22 cellular contexts compared by ENCODE assay signal in genomic region chr19:58469241-58470013, GRCh38. TPM values are rescaled to one million over a fixed set of nuclear protein-coding genes. Genes with fewer than 3 reads are reported as not detected.
A peak's percentile ranks its signal among the peaks of the same experiment; 100 is the strongest.
DNase-seq lines count a peak whose midpoint lies in the region; ATAC-seq and TF ChIP-seq lines count a peak whose summit lies in the region.
"Had no signal": no experiment of that assay in that cellular context is flagged by ENCODE, and none has a peak within 500 bp of the region (broad histone marks: within the 10 kb centered on the region; RNA-seq: fewer than 3 reads in every experiment).

No MANE protein-coding gene starts in this region.

- no peak for ATAC-seq in activated B cell treated with CpG ODN at 0.5 μM for 24 hours (ENCODE audit: low read depth)
- no peak for ATAC-seq in memory B cell (ENCODE audit: low read depth)
- ATAC-seq in stimulated activated naive B cell treated with anti-CD40 and anti-IgM and Interleukin-4, amounts not matched to agents 10 μg/mL and 1 μg/mL and 100 μg/mL, for 72 hours (replicated peaks): no peak
- ATAC-seq: left colon, Panc1 had no signal

- peaks cover 30% of the 10 kb centered on the region for H3K4me1 Mint-ChIP-seq in activated naive CD4-positive, alpha-beta T cell treated with anti-CD3 and anti-CD28 coated beads, Interleukin-2, amount 10 ng/mL, durations not matched to agents 7 days and 5 days
- peaks cover 20% of the 10 kb centered on the region for H3K4me1 Mint-ChIP-seq in activated naive CD4-positive, alpha-beta T cell treated with anti-CD3 and anti-CD28 coated beads for 36 hours (ENCODE audit: low read depth)
- peaks cover 26% of the 10 kb centered on the region for H3K4me1 Mint-ChIP-seq in activated B cell treated with CpG ODN at 0.5 μM for 24 hours
- H3K4me1 Mint-ChIP-seq in memory B cell: peaks cover 13% of the 10 kb centered on the region
- peaks cover 22 to 36% of the 10 kb centered on the region in 2 donors for H3K4me1 Mint-ChIP-seq in stimulated activated naive B cell treated with anti-CD40 and anti-IgM and Interleukin-4, amounts not matched to agents 10 μg/mL and 1 μg/mL and 100 μg/mL, for 72 hours

- CTCF ChIA-PET in activated naive CD4-positive, alpha-beta T cell treated with anti-CD3 and anti-CD28 coated beads, Interleukin-2, amount 10 ng/mL, durations not matched to agents 7 days and 5 days (lab: Charles Lee): interaction anchor here (1.1 kb wide), 1 partner anchor 45 kb away, joined by 3 read pairs; no protein-coding TSS in a partner anchor
- CTCF ChIA-PET in activated naive CD4-positive, alpha-beta T cell treated with anti-CD3 and anti-CD28 coated beads for 36 hours (lab: Charles Lee): no interaction called here
- CTCF ChIA-PET in activated B cell treated with CpG ODN at 0.5 μM for 24 hours (lab: Charles Lee): interaction anchor here (1.5 kb wide), 1 partner anchor 62 kb away, joined by 3 read pairs; no protein-coding TSS in a partner anchor

- no peak overlapping the region for H3K27ac Mint-ChIP-seq in activated naive CD4-positive, alpha-beta T cell treated with anti-CD3 and anti-CD28 coated beads, Interleukin-2, amount 10 ng/mL, durations not matched to agents 7 days and 5 days
- H3K27ac Mint-ChIP-seq in activated naive CD4-positive, alpha-beta T cell treated with anti-CD3 and anti-CD28 coated beads for 36 hours: no peak overlapping the region
- H3K27ac Mint-ChIP-seq in activated B cell treated with CpG ODN at 0.5 μM for 24 hours: no peak overlapping the region
- H3K27ac Mint-ChIP-seq in memory B cell: no peak overlapping the region
- H3K27ac Mint-ChIP-seq in stimulated activated naive B cell treated with anti-CD40 and anti-IgM and Interleukin-4, amounts not matched to agents 10 μg/mL and 1 μg/mL and 100 μg/mL, for 72 hours: no peak overlapping the region

- TF ChIP-seq CTCF in activated B cell treated with CpG ODN at 0.5 μM for 24 hours (IDR thresholded peaks at IDR 0.05): no peak

- POLR2A ChIA-PET in activated B cell treated with CpG ODN at 0.5 μM for 24 hours (lab: Charles Lee): interaction anchor here (0.5 to 1.3 kb wide), 3 partner anchors 18 to 286 kb away, joined by 3 to 5 read pairs (median 4); partner anchors contain the start of genes ZNF274 and ZNF324B

- peak overlapping the region; percentile 81 for H3K4me3 Mint-ChIP-seq in activated naive CD4-positive, alpha-beta T cell treated with anti-CD3 and anti-CD28 coated beads, Interleukin-2, amount 10 ng/mL, durations not matched to agents 7 days and 5 days
- no peak overlapping the region for H3K4me3 Mint-ChIP-seq in activated naive CD4-positive, alpha-beta T cell treated with anti-CD3 and anti-CD28 coated beads for 36 hours
- peak overlapping the region; percentile 19 for H3K4me3 Mint-ChIP-seq in activated B cell treated with CpG ODN at 0.5 μM for 24 hours
- H3K4me3 Mint-ChIP-seq in memory B cell: peak overlapping the region; percentile 14
- H3K4me3 Mint-ChIP-seq in stimulated activated naive B cell treated with anti-CD40 and anti-IgM and Interleukin-4, amounts not matched to agents 10 μg/mL and 1 μg/mL and 100 μg/mL, for 72 hours: peak overlapping the region; percentile 25 to 30

- peaks cover 14% of the 10 kb centered on the region for H3K27me3 Mint-ChIP-seq in activated naive CD4-positive, alpha-beta T cell treated with anti-CD3 and anti-CD28 coated beads, Interleukin-2, amount 10 ng/mL, durations not matched to agents 7 days and 5 days
- peaks cover 2% of the 10 kb centered on the region for H3K27me3 Mint-ChIP-seq in activated naive CD4-positive, alpha-beta T cell treated with anti-CD3 and anti-CD28 coated beads for 36 hours (ENCODE audit: low read depth)
- H3K27me3 Mint-ChIP-seq in activated B cell treated with CpG ODN at 0.5 μM for 24 hours: no peaks in the 10 kb centered on the region
- H3K27me3 Mint-ChIP-seq in memory B cell: no peaks in the 10 kb centered on the region
- H3K27me3 Mint-ChIP-seq in stimulated activated naive B cell treated with anti-CD40 and anti-IgM and Interleukin-4, amounts not matched to agents 10 μg/mL and 1 μg/mL and 100 μg/mL, for 72 hours: no peaks in the 10 kb centered on the region

- no peak for DNase-seq in activated naive CD4-positive, alpha-beta T cell treated with anti-CD3 and anti-CD28 coated beads, Interleukin-2, amount 10 ng/mL, durations not matched to agents 7 days and 5 days
- DNase-seq in activated naive CD4-positive, alpha-beta T cell treated with anti-CD3 and anti-CD28 coated beads for 36 hours: no peak
- DNase-seq in activated B cell treated with CpG ODN at 0.5 μM for 24 hours (no peak), memory B cell (ENCODE audit: low spot score in 2 of 2) (no peak), NCI-H2029 (lab: John Stamatoyannopoulos, UW) (no peak)
- DNase-seq in stimulated activated naive B cell treated with anti-CD40 and anti-IgM and Interleukin-4, amounts not matched to agents 10 μg/mL and 1 μg/mL and 100 μg/mL, for 72 hours: no peak
- no peak for DNase-seq in activated CD8-positive, alpha-beta memory T cell treated with anti-CD3 and anti-CD28 coated beads for 24 hours
- no peak for DNase-seq in activated CD4-positive, CD25-positive, alpha-beta regulatory T cell treated with anti-CD3 and anti-CD28 coated beads, Interleukin-2, amount 50 U/mL, for 72 hours
- DNase-seq: activated CD4-positive, CD25-positive, alpha-beta regulatory T cell; activated CD8-positive, alpha-beta memory T cell treated with anti-CD3 and anti-CD28 coated beads, Interleukin-2, amount 50 U/mL, for 4 hours; brain microvascular endothelial cell; H7; head of caudate nucleus; left colon; MV-4-11; NCI-H187 treated with DMSO at 0.1 percent for 48 hours; NCI-H446; spleen; stimulated activated CD4-positive, alpha-beta T cell treated with anti-CD3 and anti-CD28 coated beads, Interleukin-4, amount 100 ng/mL, for 24 hours; stomach; transverse colon had no signal

- intact Hi-C loops in activated naive CD4-positive, alpha-beta T cell treated with anti-CD3 and anti-CD28 coated beads for 36 hours (cut with micrococcal nuclease): no loop called here
- intact Hi-C loops in activated B cell treated with CpG ODN at 0.5 μM for 24 hours (cut with micrococcal nuclease): no loop called here

- H3K36me3 Mint-ChIP-seq in activated naive CD4-positive, alpha-beta T cell treated with anti-CD3 and anti-CD28 coated beads, Interleukin-2, amount 10 ng/mL, durations not matched to agents 7 days and 5 days: peaks cover 17% of the 10 kb centered on the region
- H3K36me3 Mint-ChIP-seq in activated naive CD4-positive, alpha-beta T cell treated with anti-CD3 and anti-CD28 coated beads for 36 hours (ENCODE audit: low read depth): peaks cover 5% of the 10 kb centered on the region
- H3K36me3 Mint-ChIP-seq in activated B cell treated with CpG ODN at 0.5 μM for 24 hours (ENCODE audit: low read depth) (peaks cover 26% of the 10 kb centered on the region), memory B cell (peaks cover 7% of the 10 kb centered on the region)
- H3K36me3 Mint-ChIP-seq in stimulated activated naive B cell treated with anti-CD40 and anti-IgM and Interleukin-4, amounts not matched to agents 10 μg/mL and 1 μg/mL and 100 μg/mL, for 72 hours: peaks cover 27 to 45% of the 10 kb centered on the region in 2 donors

- no peaks in the 10 kb centered on the region for H3K9me3 Mint-ChIP-seq in activated naive CD4-positive, alpha-beta T cell treated with anti-CD3 and anti-CD28 coated beads, Interleukin-2, amount 10 ng/mL, durations not matched to agents 7 days and 5 days
- no peaks in the 10 kb centered on the region for H3K9me3 Mint-ChIP-seq in activated naive CD4-positive, alpha-beta T cell treated with anti-CD3 and anti-CD28 coated beads for 36 hours
- H3K9me3 Mint-ChIP-seq in activated B cell treated with CpG ODN at 0.5 μM for 24 hours (no peaks in the 10 kb centered on the region), memory B cell (no peaks in the 10 kb centered on the region)
- no peaks in the 10 kb centered on the region for H3K9me3 Mint-ChIP-seq in stimulated activated naive B cell treated with anti-CD40 and anti-IgM and Interleukin-4, amounts not matched to agents 10 μg/mL and 1 μg/mL and 100 μg/mL, for 72 hours

RNA-seq across cellular contexts. Expression of gene ZNF324, which starts 2.5 kb away (rescaled TPM):
- 1 to 10 TPM; 2.4 to 3.0 TPM for total RNA-seq in activated naive CD4-positive, alpha-beta T cell treated with anti-CD3 and anti-CD28 coated beads for 36 hours
- total RNA-seq in activated B cell treated with CpG ODN at 0.5 μM for 24 hours: 11.8 and 13.1 TPM in 2 replicates

RNA-seq across cellular contexts. Expression of gene ZNF446, which starts 6.7 kb away (rescaled TPM):
- 1 to 10 TPM; 2.6 to 2.9 TPM for total RNA-seq in activated naive CD4-positive, alpha-beta T cell treated with anti-CD3 and anti-CD28 coated beads for 36 hours
- total RNA-seq in activated B cell treated with CpG ODN at 0.5 μM for 24 hours: 9.6 and 10.4 TPM in 2 replicates

RNA-seq across cellular contexts. Expression of gene ZNF324B, which starts 18.0 kb away (rescaled TPM):
- 1 to 10 TPM; 5.8 to 6.2 TPM for total RNA-seq in activated naive CD4-positive, alpha-beta T cell treated with anti-CD3 and anti-CD28 coated beads for 36 hours
- total RNA-seq in activated B cell treated with CpG ODN at 0.5 μM for 24 hours: 11.1 and 11.7 TPM in 2 replicates

RNA-seq across cellular contexts. Expression of gene ZNF132, which starts 29.5 kb away (rescaled TPM):
- total RNA-seq in activated naive CD4-positive, alpha-beta T cell treated with anti-CD3 and anti-CD28 coated beads for 36 hours: 1 to 10 TPM; 2.8 to 2.9 TPM
- total RNA-seq in activated B cell treated with CpG ODN at 0.5 μM for 24 hours: 9.2 and 10.4 TPM in 2 replicates

RNA-seq across cellular contexts. Expression of gene SLC27A5, which starts 42.4 kb away (rescaled TPM):
- total RNA-seq in activated naive CD4-positive, alpha-beta T cell treated with anti-CD3 and anti-CD28 coated beads for 36 hours: 10 to 100 TPM; 13.8 to 14.4 TPM
- total RNA-seq in activated B cell treated with CpG ODN at 0.5 μM for 24 hours: 8.0 and 10.2 TPM in 2 replicates
